ENCODE assay signal across 16 cellular contexts in the genomic region with DNA sequence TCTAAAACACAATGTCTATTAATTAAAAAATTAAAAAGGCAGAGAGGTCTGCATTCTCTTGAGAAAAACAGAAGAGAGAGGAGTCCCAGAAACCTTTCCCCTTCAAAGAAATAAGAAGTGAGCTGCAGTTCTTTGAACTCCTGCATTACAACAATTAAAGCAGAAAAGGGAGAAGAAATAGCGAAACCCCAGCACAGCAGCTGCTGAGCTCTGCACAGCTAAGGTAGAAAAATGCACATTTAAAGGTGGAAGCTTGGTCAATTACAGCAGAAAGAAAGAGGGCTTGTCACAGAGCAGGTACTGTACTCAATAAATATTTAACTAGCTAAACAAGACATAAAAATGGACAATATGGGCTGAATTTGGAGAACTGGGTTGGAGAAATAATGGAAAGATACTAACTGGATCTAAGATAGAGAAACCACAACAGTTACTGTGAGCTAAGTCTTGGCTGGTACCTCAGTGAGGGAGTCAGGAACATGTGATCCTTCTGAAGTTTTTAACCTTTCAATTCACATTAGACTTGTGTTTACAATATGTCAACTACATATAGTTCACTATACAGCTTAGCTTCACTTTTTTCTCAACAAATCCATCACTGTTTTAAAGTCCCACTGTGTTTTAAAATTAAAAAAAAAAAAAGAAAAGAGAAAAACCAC.
"Had no signal": no experiment of that assay in that cellular context is flagged by ENCODE, and none has a peak within 500 bp of the region (broad histone marks: within the 10 kb centered on the region; RNA-seq: fewer than 3 reads in every experiment).

No MANE protein-coding gene starts in this region.

- H3K27ac ChIP-seq: adrenal gland, cardiac muscle cell, ovary, psoas muscle, stomach, upper lobe of left lung had no signal

- H3K9me3 Mint-ChIP-seq: naive B cell had no signal

- DNase-seq: activated CD4-positive, alpha-beta memory T cell treated with anti-CD3 and anti-CD28 coated beads, Interleukin-2, amount 10 ng/mL, durations not matched to agents 7 days and 5 days; activated CD4-positive, alpha-beta T cell treated with anti-CD3 and anti-CD28 coated beads for 4 hours; activated effector memory CD4-positive, alpha-beta T cell treated with anti-CD3 and anti-CD28 coated beads, Interleukin-2, amount 50 U/mL, for 16 hours; activated T-cell treated with anti-CD3 and anti-CD28 coated beads, Interleukin-2, amount 50 U/mL, for 48 hours; adrenal gland; dermis blood vessel endothelial cell; effector memory CD4-positive, alpha-beta T cell; mesenchymal stem cell; mucosa of descending colon; naive B cell; ovary; psoas muscle; right cardiac atrium; stomach; upper lobe of left lung had no signal

- H3K27ac Mint-ChIP-seq: activated CD4-positive, alpha-beta memory T cell treated with anti-CD3 and anti-CD28 coated beads, Interleukin-2, amount 10 ng/mL, durations not matched to agents 7 days and 5 days had no signal

- H3K4me3 ChIP-seq: adrenal gland, cardiac muscle cell, mucosa of descending colon, ovary, psoas muscle, stomach, upper lobe of left lung had no signal

- H3K27me3 Mint-ChIP-seq: activated CD4-positive, alpha-beta memory T cell treated with anti-CD3 and anti-CD28 coated beads, Interleukin-2, amount 10 ng/mL, durations not matched to agents 7 days and 5 days; naive B cell had no signal

- H3K36me3 ChIP-seq: adrenal gland, cardiac muscle cell, ovary, stomach, upper lobe of left lung had no signal

- H3K4me1 ChIP-seq: psoas muscle, upper lobe of left lung had no signal

- H3K27me3 ChIP-seq: adrenal gland, cardiac muscle cell, ovary, stomach, upper lobe of left lung had no signal

- H3K4me3 Mint-ChIP-seq: activated CD4-positive, alpha-beta memory T cell treated with anti-CD3 and anti-CD28 coated beads, Interleukin-2, amount 10 ng/mL, durations not matched to agents 7 days and 5 days; naive B cell had no signal

- ATAC-seq: mucosa of descending colon, psoas muscle, right cardiac atrium had no signal

- H3K9me3 ChIP-seq: adrenal gland, mucosa of descending colon, ovary, psoas muscle, upper lobe of left lung had no signal
